1 cellular context compared by ENCODE assay signal in the genomic region with DNA sequence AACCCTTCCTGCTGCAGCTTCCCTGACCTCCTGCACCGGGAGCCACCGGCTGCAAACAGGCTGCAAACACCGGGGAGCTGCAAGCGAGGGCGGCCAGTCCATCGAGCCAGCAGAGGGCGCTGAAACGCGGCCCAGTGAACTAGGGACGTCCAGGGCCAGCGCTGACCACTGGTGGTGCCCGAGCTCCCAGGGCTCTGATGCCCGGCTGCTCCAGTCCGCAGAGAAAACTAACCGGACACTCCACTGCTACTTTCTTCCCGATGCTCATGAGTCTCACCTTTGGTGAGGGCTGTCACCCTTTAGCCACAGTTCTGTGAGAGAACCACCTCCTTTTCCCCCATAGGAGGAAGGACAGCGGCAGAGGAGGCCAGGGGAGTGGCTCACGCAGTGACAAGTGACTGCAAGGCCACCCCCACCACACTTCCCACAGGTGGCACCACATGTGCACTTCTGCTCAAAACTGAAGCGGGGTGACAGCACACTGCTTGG.
TF ChIP-seq lines count a peak whose summit lies in the region.

No MANE protein-coding gene starts in this region.

TF ChIP-seq in HepG2, 621 proteins besides CTCF, POLR2A, EP300 and RAD21 (continued from another document and continues in another):
- TF ChIP-seq U2AF2 (IDR thresholded peaks at IDR 0.05; ENCODE audit: low read depth, low read length) = no peak
- no peak for TF ChIP-seq RBM22 (optimal IDR thresholded peaks at IDR 0.05; ENCODE audit: low read length)
- no peak for TF ChIP-seq FOXC1 (CRISPR knock-in tag; IDR thresholded peaks at IDR 0.05; ENCODE audit: borderline replicate concordance)
- no peak for TF ChIP-seq ZNF468 (CRISPR knock-in tag; IDR thresholded peaks at IDR 0.05)
- TF ChIP-seq RFXAP (CRISPR knock-in tag; IDR thresholded peaks at IDR 0.05; ENCODE audit: borderline replicate concordance) = peak; percentile 64; the same call in 1 of the 2 replicates
- TF ChIP-seq, protein P1, sequence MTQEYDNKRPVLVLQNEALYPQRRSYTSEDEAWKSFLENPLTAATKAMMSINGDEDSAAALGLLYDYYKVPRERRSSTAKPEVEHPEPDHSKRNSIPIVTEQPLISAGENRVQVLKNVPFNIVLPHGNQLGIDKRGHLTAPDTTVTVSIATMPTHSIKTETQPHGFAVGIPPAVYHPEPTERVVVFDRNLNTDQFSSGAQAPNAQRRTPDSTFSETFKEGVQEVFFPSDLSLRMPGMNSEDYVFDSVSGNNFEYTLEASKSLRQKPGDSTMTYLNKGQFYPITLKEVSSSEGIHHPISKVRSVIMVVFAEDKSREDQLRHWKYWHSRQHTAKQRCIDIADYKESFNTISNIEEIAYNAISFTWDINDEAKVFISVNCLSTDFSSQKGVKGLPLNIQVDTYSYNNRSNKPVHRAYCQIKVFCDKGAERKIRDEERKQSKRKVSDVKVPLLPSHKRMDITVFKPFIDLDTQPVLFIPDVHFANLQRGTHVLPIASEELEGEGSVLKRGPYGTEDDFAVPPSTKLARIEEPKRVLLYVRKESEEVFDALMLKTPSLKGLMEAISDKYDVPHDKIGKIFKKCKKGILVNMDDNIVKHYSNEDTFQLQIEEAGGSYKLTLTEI (CRISPR knock-in tag; conservative IDR thresholded peaks at IDR 0.05) = no peak
- no peak for TF ChIP-seq FOSL1 (CRISPR knock-in tag; IDR thresholded peaks at IDR 0.05; ENCODE audit: borderline replicate concordance)
- no peak for TF ChIP-seq ZNF782 (CRISPR knock-in tag; IDR thresholded peaks at IDR 0.05; ENCODE audit: borderline replicate concordance)
- TF ChIP-seq, protein P2, sequence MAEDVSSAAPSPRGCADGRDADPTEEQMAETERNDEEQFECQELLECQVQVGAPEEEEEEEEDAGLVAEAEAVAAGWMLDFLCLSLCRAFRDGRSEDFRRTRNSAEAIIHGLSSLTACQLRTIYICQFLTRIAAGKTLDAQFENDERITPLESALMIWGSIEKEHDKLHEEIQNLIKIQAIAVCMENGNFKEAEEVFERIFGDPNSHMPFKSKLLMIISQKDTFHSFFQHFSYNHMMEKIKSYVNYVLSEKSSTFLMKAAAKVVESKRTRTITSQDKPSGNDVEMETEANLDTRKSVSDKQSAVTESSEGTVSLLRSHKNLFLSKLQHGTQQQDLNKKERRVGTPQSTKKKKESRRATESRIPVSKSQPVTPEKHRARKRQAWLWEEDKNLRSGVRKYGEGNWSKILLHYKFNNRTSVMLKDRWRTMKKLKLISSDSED (CRISPR knock-in tag; IDR thresholded peaks at IDR 0.05) = no peak
- TF ChIP-seq HNRNPH1 (optimal IDR thresholded peaks at IDR 0.05; ENCODE audit: low read depth, low read length) = no peak
- TF ChIP-seq, protein P3, sequence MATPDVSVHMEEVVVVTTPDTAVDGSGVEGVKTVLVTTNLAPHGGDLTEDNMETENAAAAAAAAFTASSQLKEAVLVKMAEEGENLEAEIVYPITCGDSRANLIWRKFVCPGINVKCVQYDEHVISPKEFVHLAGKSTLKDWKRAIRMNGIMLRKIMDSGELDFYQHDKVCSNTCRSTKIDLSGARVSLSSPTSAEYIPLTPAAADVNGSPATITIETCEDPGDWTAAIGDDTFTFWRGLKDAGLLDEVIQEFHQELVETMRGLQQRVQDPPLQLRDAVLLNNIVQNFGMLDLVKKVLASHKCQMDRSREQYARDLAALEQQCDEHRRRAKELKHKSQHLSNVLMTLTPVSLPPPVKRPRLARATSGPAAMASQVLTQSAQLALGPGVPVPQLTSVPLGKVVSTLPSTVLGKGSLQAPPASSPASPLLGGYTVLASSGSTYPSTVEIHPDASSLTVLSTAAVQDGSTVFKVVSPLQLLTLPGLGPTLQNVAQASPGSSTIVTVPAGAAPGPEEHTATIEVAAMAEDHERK (CRISPR knock-in tag; IDR thresholded peaks at IDR 0.05; ENCODE audit: low read depth) = no peak
- 0 out of 2 replicates have a peak, but pooled peaks have one; percentile 27 for TF ChIP-seq ZSCAN31 (CRISPR knock-in tag; IDR thresholded peaks at IDR 0.05; ENCODE audit: low read depth)
- TF ChIP-seq MIER2 (CRISPR knock-in tag; IDR thresholded peaks at IDR 0.05) = no peak
- TF ChIP-seq ZFP62 (CRISPR knock-in tag; IDR thresholded peaks at IDR 0.05) = no peak
- TF ChIP-seq ERF (CRISPR knock-in tag; IDR thresholded peaks at IDR 0.05) = peak; percentile 66; the same call in 1 of the 2 replicates
- TF ChIP-seq FOXP1 (IDR thresholded peaks at IDR 0.05) = no peak
- TF ChIP-seq FOXP1 (CRISPR knock-in tag; IDR thresholded peaks at IDR 0.05) = no peak
- TF ChIP-seq, protein P4, sequence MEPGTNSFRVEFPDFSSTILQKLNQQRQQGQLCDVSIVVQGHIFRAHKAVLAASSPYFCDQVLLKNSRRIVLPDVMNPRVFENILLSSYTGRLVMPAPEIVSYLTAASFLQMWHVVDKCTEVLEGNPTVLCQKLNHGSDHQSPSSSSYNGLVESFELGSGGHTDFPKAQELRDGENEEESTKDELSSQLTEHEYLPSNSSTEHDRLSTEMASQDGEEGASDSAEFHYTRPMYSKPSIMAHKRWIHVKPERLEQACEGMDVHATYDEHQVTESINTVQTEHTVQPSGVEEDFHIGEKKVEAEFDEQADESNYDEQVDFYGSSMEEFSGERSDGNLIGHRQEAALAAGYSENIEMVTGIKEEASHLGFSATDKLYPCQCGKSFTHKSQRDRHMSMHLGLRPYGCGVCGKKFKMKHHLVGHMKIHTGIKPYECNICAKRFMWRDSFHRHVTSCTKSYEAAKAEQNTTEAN (CRISPR knock-in tag; conservative IDR thresholded peaks at IDR 0.05) = no peak
- TF ChIP-seq SOX5 (CRISPR knock-in tag; IDR thresholded peaks at IDR 0.05; ENCODE audit: borderline replicate concordance) = 0 out of 2 replicates have a peak, but pooled peaks have one; percentile 30
- no peak for TF ChIP-seq ZFP1 (CRISPR knock-in tag; IDR thresholded peaks at IDR 0.05)
- TF ChIP-seq POGZ (CRISPR knock-in tag; IDR thresholded peaks at IDR 0.05) = peak; percentile 51; the same call in 1 of the 2 replicates
- TF ChIP-seq, protein P5, sequence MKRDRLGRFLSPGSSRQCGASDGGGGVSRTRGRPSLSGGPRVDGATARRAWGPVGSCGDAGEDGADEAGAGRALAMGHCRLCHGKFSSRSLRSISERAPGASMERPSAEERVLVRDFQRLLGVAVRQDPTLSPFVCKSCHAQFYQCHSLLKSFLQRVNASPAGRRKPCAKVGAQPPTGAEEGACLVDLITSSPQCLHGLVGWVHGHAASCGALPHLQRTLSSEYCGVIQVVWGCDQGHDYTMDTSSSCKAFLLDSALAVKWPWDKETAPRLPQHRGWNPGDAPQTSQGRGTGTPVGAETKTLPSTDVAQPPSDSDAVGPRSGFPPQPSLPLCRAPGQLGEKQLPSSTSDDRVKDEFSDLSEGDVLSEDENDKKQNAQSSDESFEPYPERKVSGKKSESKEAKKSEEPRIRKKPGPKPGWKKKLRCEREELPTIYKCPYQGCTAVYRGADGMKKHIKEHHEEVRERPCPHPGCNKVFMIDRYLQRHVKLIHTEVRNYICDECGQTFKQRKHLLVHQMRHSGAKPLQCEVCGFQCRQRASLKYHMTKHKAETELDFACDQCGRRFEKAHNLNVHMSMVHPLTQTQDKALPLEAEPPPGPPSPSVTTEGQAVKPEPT (CRISPR knock-in tag; IDR thresholded peaks at IDR 0.05; ENCODE audit: low read depth) = 0 out of 2 replicates have a peak, but pooled peaks have one; percentile 48
- TF ChIP-seq ZNF205 (CRISPR knock-in tag; IDR thresholded peaks at IDR 0.05) = peak; percentile 32; the same call in 1 of the 2 replicates
- no peak for TF ChIP-seq SCMH1 (CRISPR knock-in tag; IDR thresholded peaks at IDR 0.05; ENCODE audit: borderline replicate concordance)
- TF ChIP-seq, protein P6, sequence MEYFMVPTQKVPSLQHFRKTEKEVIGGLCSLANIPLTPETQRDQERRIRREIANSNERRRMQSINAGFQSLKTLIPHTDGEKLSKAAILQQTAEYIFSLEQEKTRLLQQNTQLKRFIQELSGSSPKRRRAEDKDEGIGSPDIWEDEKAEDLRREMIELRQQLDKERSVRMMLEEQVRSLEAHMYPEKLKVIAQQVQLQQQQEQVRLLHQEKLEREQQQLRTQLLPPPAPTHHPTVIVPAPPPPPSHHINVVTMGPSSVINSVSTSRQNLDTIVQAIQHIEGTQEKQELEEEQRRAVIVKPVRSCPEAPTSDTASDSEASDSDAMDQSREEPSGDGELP (IDR thresholded peaks at IDR 0.05; ENCODE audit: borderline replicate concordance, low read depth) = no peak
- TF ChIP-seq, protein P7, sequence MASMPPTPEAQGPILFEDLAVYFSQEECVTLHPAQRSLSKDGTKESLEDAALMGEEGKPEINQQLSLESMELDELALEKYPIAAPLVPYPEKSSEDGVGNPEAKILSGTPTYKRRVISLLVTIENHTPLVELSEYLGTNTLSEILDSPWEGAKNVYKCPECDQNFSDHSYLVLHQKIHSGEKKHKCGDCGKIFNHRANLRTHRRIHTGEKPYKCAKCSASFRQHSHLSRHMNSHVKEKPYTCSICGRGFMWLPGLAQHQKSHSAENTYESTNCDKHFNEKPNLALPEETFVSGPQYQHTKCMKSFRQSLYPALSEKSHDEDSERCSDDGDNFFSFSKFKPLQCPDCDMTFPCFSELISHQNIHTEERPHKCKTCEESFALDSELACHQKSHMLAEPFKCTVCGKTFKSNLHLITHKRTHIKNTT (CRISPR knock-in tag; IDR thresholded peaks at IDR 0.05) = no peak
- no peak for TF ChIP-seq ZSCAN20 (CRISPR knock-in tag; IDR thresholded peaks at IDR 0.05; ENCODE audit: borderline replicate concordance)
- TF ChIP-seq NFKB2 (CRISPR knock-in tag; IDR thresholded peaks at IDR 0.05; ENCODE audit: borderline replicate concordance) = peak; percentile 75; the same call in 1 of the 2 replicates
- peak; percentile 45; the same call in 1 of the 2 replicates for TF ChIP-seq NRL (CRISPR knock-in tag; IDR thresholded peaks at IDR 0.05; ENCODE audit: borderline replicate concordance)
- TF ChIP-seq, protein P8, sequence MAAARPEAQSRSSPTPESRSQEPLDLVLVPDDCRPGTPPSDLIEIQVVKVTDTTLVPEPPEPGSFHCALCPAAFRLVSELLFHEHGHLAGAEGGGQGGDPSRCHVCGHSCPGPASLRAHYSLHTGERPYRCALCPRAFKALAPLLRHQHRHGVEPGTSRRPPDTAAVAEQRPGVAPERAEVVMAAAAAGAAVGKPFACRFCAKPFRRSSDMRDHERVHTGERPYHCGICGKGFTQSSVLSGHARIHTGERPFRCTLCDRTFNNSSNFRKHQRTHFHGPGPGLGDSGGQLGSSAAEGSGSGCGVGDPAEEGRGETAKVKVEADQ (CRISPR knock-in tag; IDR thresholded peaks at IDR 0.05; ENCODE audit: borderline replicate concordance) = no peak
- TF ChIP-seq SNAPC2 (CRISPR knock-in tag; IDR thresholded peaks at IDR 0.05) = no peak
- TF ChIP-seq, protein P9, sequence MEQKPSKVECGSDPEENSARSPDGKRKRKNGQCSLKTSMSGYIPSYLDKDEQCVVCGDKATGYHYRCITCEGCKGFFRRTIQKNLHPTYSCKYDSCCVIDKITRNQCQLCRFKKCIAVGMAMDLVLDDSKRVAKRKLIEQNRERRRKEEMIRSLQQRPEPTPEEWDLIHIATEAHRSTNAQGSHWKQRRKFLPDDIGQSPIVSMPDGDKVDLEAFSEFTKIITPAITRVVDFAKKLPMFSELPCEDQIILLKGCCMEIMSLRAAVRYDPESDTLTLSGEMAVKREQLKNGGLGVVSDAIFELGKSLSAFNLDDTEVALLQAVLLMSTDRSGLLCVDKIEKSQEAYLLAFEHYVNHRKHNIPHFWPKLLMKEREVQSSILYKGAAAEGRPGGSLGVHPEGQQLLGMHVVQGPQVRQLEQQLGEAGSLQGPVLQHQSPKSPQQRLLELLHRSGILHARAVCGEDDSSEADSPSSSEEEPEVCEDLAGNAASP (CRISPR knock-in tag; IDR thresholded peaks at IDR 0.05; ENCODE audit: borderline replicate concordance) = peak; percentile 59; the same call in 1 of the 2 replicates
- TF ChIP-seq NONO (IDR thresholded peaks at IDR 0.05) = no peak
- TF ChIP-seq NONO (CRISPR knock-in tag; conservative IDR thresholded peaks at IDR 0.05) = peak; percentile 64
- TF ChIP-seq ZNF569 (CRISPR knock-in tag; IDR thresholded peaks at IDR 0.05; ENCODE audit: borderline replicate concordance) = no peak
- no peak for TF ChIP-seq SOX6 (IDR thresholded peaks at IDR 0.05)
- TF ChIP-seq SOX6 (CRISPR knock-in tag; IDR thresholded peaks at IDR 0.05) = peak; percentile 46
- TF ChIP-seq, protein P10, sequence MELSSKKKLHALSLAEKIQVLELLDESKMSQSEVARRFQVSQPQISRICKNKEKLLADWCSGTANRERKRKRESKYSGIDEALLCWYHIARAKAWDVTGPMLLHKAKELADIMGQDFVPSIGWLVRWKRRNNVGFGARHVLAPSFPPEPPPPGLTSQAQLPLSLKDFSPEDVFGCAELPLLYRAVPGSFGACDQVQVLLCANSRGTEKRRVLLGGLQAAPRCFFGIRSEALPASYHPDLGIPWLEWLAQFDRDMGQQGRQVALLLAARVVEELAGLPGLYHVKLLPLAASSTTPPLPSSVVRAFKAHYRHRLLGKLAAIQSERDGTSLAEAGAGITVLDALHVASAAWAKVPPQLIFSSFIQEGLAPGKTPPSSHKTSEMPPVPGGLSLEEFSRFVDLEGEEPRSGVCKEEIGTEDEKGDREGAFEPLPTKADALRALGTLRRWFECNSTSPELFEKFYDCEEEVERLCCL (CRISPR knock-in tag; IDR thresholded peaks at IDR 0.05; ENCODE audit: borderline replicate concordance) = no peak
- TF ChIP-seq KDM4B (CRISPR knock-in tag; IDR thresholded peaks at IDR 0.05) = no peak
- TF ChIP-seq ZNF616 (CRISPR knock-in tag; IDR thresholded peaks at IDR 0.05; ENCODE audit: low read depth) = no peak
- no peak for TF ChIP-seq SRSF9 (IDR thresholded peaks at IDR 0.05; ENCODE audit: borderline replicate concordance, insufficient read depth, low read depth, low read length, poor library complexity, severe bottlenecking)
- TF ChIP-seq, protein P11, sequence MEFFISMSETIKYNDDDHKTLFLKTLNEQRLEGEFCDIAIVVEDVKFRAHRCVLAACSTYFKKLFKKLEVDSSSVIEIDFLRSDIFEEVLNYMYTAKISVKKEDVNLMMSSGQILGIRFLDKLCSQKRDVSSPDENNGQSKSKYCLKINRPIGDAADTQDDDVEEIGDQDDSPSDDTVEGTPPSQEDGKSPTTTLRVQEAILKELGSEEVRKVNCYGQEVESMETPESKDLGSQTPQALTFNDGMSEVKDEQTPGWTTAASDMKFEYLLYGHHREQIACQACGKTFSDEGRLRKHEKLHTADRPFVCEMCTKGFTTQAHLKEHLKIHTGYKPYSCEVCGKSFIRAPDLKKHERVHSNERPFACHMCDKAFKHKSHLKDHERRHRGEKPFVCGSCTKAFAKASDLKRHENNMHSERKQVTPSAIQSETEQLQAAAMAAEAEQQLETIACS (CRISPR knock-in tag; IDR thresholded peaks at IDR 0.05) = no peak
- TF ChIP-seq KMT2B (CRISPR knock-in tag; IDR thresholded peaks at IDR 0.05) = no peak
- no peak for TF ChIP-seq GTF3A (CRISPR knock-in tag; conservative IDR thresholded peaks at IDR 0.05)
- TF ChIP-seq ZNF235 (CRISPR knock-in tag; IDR thresholded peaks at IDR 0.05; ENCODE audit: borderline replicate concordance) = no peak
- no peak for TF ChIP-seq RAD51 (IDR thresholded peaks at IDR 0.05; ENCODE audit: borderline replicate concordance)
- TF ChIP-seq ELF3 (CRISPR knock-in tag; IDR thresholded peaks at IDR 0.05) = 0 out of 2 replicates have a peak, but pooled peaks have one; percentile 48
- TF ChIP-seq ZNF841 (CRISPR knock-in tag; IDR thresholded peaks at IDR 0.05; ENCODE audit: borderline replicate concordance) = no peak
- TF ChIP-seq GFI1 (CRISPR knock-in tag; IDR thresholded peaks at IDR 0.05; ENCODE audit: borderline replicate concordance) = no peak
- no peak for TF ChIP-seq JUNB (CRISPR knock-in tag; IDR thresholded peaks at IDR 0.05; ENCODE audit: borderline replicate concordance)
- no peak for TF ChIP-seq ZNF451 (CRISPR knock-in tag; IDR thresholded peaks at IDR 0.05)
- peak; percentile 61; the same call in 1 of the 2 replicates for TF ChIP-seq SMC3 (IDR thresholded peaks at IDR 0.05; ENCODE audit: low read length)
